Comparison of ENCODE assay signal across 8 cellular contexts in genomic region chr3:12995389-12996180, GRCh38.
DNase-seq lines count a peak whose midpoint lies in the region; ATAC-seq and TF ChIP-seq lines count a peak whose summit lies in the region.

No MANE protein-coding gene starts in this region.

- H3K27ac Mint-ChIP-seq in type B pancreatic cell: peak overlapping the region; percentile 86

- peaks cover 2% of the 10 kb centered on the region for H3K79me1 ChIP-seq in mesenchymal stem cell (replicated peaks; ENCODE audit: low read length, poor library complexity, severe bottlenecking)

- H3K27me3 ChIP-seq in adipocyte (replicated peaks; ENCODE audit: control insufficient read depth, insufficient read depth, low read length) (no peaks in the 10 kb centered on the region), mesenchymal stem cell (ENCODE audit: control insufficient read depth in 1 of 2, insufficient read depth in 1 of 2, low read length in 2 of 2) (no peaks in the 10 kb centered on the region)

- H3K9me3 ChIP-seq in adipocyte (ENCODE audit: control insufficient read depth, low read length) (no peaks in the 10 kb centered on the region), mesenchymal stem cell (ENCODE audit: control insufficient read depth, low read length) (no peaks in the 10 kb centered on the region)

- no peak overlapping the region for H2BK120ac ChIP-seq in mesenchymal stem cell (ENCODE audit: low read depth, low read length)

- H3K4ac ChIP-seq in mesenchymal stem cell (ENCODE audit: low read depth in 1 of 2, low read length in 2 of 2): peak overlapping the region in 1 of 2 experiments; percentile 6

- peak overlapping the region; percentile 19 for H2AFZ ChIP-seq in mesenchymal stem cell (ENCODE audit: low read depth, low read length)

- no peak for ATAC-seq in activated T-cell treated with anti-CD3 and anti-CD28 coated beads, Interleukin-2, amount 50 U/mL, for 4 hours
- ATAC-seq in GM21717 (IDR thresholded peaks at IDR 0.05; ENCODE audit: unreplicated experiment): no peak
- ATAC-seq in GM21367 (IDR thresholded peaks at IDR 0.05; ENCODE audit: unreplicated experiment): no peak
- no peak for ATAC-seq in GM19397 (IDR thresholded peaks at IDR 0.05; ENCODE audit: unreplicated experiment)

- TF ChIP-seq CTCF in type B pancreatic cell (conservative IDR thresholded peaks at IDR 0.05): no peak

- H3K4me2 ChIP-seq in mesenchymal stem cell (ENCODE audit: low read length, poor library complexity, severe bottlenecking): no peak overlapping the region

- no peak overlapping the region for H4K8ac ChIP-seq in mesenchymal stem cell (ENCODE audit: low read length)

- H4K91ac ChIP-seq in mesenchymal stem cell (ENCODE audit: low read length): no peak overlapping the region

- no peak overlapping the region for H2BK15ac ChIP-seq in mesenchymal stem cell (ENCODE audit: low read depth, poor library complexity, severe bottlenecking)

- H2BK12ac ChIP-seq in mesenchymal stem cell (ENCODE audit: low read length in 2 of 2): no peak overlapping the region

- peak overlapping the region; percentile 95 for H3K4me3 Mint-ChIP-seq in activated T-cell treated with anti-CD3 and anti-CD28 coated beads, Interleukin-2, amount 50 U/mL, for 4 hours
- peak overlapping the region; percentile 72 for H3K4me3 Mint-ChIP-seq in type B pancreatic cell

- peaks cover 12% of the 10 kb centered on the region for H3K36me3 Mint-ChIP-seq in activated T-cell treated with anti-CD3 and anti-CD28 coated beads, Interleukin-2, amount 50 U/mL, for 4 hours (ENCODE audit: insufficient read depth)
- no peaks in the 10 kb centered on the region for H3K36me3 Mint-ChIP-seq in type B pancreatic cell

- WGBS in mesenchymal stem cell: 79% methylated on average over 10 of the region's 10 CpGs

- H3K36me3 ChIP-seq in adipocyte (ENCODE audit: control insufficient read depth, insufficient read depth, low read length, severe bottlenecking) (no peaks in the 10 kb centered on the region), mesenchymal stem cell (ENCODE audit: control insufficient read depth in 1 of 2, insufficient read depth in 2 of 2, low read depth in 1 of 2, low read length in 2 of 2) (peaks cover 0 to 3% of the 10 kb centered on the region in 2 experiments)

- H3K4me1 Mint-ChIP-seq in activated T-cell treated with anti-CD3 and anti-CD28 coated beads, Interleukin-2, amount 50 U/mL, for 4 hours (ENCODE audit: low read depth): peaks cover 58% of the 10 kb centered on the region
- peaks cover 8% of the 10 kb centered on the region for H3K4me1 Mint-ChIP-seq in type B pancreatic cell (ENCODE audit: unreplicated experiment)

- no peak overlapping the region for H2BK5ac ChIP-seq in mesenchymal stem cell (ENCODE audit: low read depth, low read length, poor library complexity, severe bottlenecking)

- no peaks in the 10 kb centered on the region for H3K9me3 Mint-ChIP-seq in activated T-cell treated with anti-CD3 and anti-CD28 coated beads, Interleukin-2, amount 50 U/mL, for 4 hours
- H3K9me3 Mint-ChIP-seq in type B pancreatic cell: no peaks in the 10 kb centered on the region

- H3K9ac ChIP-seq in adipocyte (ENCODE audit: low read length) (peak overlapping the region; percentile 88), mesenchymal stem cell (ENCODE audit: low read length) (peak overlapping the region; percentile 91)

- H3K27me3 Mint-ChIP-seq in activated T-cell treated with anti-CD3 and anti-CD28 coated beads, Interleukin-2, amount 50 U/mL, for 4 hours (ENCODE audit: low read depth): no peaks in the 10 kb centered on the region
- H3K27me3 Mint-ChIP-seq in type B pancreatic cell: peaks cover 32% of the 10 kb centered on the region

- no peak for DNase-seq in activated T-cell treated with anti-CD3 and anti-CD28 coated beads, Interleukin-2, amount 50 U/mL, for 4 hours
- DNase-seq in activated T-cell treated with anti-CD3 and anti-CD28 coated beads, Interleukin-2, amount 50 U/mL, for 1 hour: no peak
- DNase-seq in adipocyte (ENCODE audit: low read depth) (no peak), mesenchymal stem cell (no peak), type B pancreatic cell (ENCODE audit: extremely low spot score, unreplicated experiment) (no peak)

- H3K14ac ChIP-seq in mesenchymal stem cell (ENCODE audit: low read length in 2 of 2): no peak overlapping the region

- peaks cover 38% of the 10 kb centered on the region for H3K4me1 ChIP-seq in adipocyte (ENCODE audit: control insufficient read depth, insufficient read depth, low read length)
- peaks cover 26% of the 10 kb centered on the region for H3K4me1 ChIP-seq in mesenchymal stem cell (ENCODE audit: control insufficient read depth, insufficient read depth, low read depth, low read length)

- no peak overlapping the region for H3K4me3 ChIP-seq in adipocyte (ENCODE audit: low read length)
- no peak overlapping the region for H3K4me3 ChIP-seq in mesenchymal stem cell (ENCODE audit: insufficient read depth in 1 of 2, low read depth in 1 of 2, low read length in 2 of 2)

- no peak overlapping the region for H3K23ac ChIP-seq in mesenchymal stem cell (ENCODE audit: low read length in 2 of 2)

- H2AK5ac ChIP-seq in mesenchymal stem cell (ENCODE audit: low read length, severe bottlenecking): no peak overlapping the region

- H3K27ac ChIP-seq in mesenchymal stem cell (ENCODE audit: low read length, poor library complexity, severe bottlenecking): peak overlapping the region; percentile 0

- peak overlapping the region; percentile 35 to 38 for H3K18ac ChIP-seq in mesenchymal stem cell (ENCODE audit: low read depth in 1 of 2, low read length in 2 of 2)
